Comparison of ENCODE assay signal across 8 cellular contexts in the genomic region with DNA sequence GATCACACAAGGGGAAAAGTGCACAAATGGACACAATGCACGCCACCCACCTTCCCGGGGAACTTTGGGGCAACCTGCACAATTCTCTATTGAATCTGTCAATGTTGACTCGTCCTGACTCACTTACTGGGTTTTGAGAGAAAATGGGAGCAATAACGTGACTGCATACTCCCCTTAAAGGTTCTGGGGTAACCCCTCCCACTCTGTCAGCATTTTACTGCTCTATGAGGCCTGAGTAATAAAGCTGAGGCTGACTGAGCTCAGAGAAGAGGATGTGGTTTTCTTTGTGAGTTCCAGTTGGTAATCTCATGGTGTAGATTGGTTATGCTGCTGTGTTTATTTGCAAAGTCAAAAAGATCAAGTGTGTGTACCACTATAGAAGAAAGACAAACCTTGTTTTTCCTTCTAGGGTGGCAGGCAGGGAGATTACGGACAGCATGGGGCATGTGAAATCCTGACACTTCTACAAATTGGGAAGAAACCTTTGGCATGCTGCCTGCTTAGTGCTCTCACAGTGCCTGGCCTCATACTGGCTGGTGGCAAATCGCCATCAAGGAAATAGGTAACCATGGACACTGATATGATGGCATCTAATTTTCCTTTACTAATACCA. TPM values are rescaled to one million over a fixed set of nuclear protein-coding genes. Genes with fewer than 3 reads are reported as not detected.
DNase-seq lines count a peak whose midpoint lies in the region; FAIRE-seq and TF ChIP-seq lines count a peak whose summit lies in the region.

No MANE protein-coding gene starts in this region.

- H3K27me3 ChIP-seq in Loucy (ENCODE audit: insufficient read depth, low read length, poor library complexity, severe bottlenecking): no peaks in the 10 kb centered on the region
- no peaks in the 10 kb centered on the region for H3K27me3 ChIP-seq in ascending aorta

- H3K36me3 ChIP-seq in Loucy (ENCODE audit: insufficient read depth, low read length) (peaks cover 17% of the 10 kb centered on the region; the same call in 1 of the 2 replicates), ascending aorta (peaks cover 13 to 30% of the 10 kb centered on the region in 2 donors)

- peak; percentile 95 for FAIRE-seq in GM12892 (lab: Jason Lieb, UNC)
- peak; percentile 93 for FAIRE-seq in H54 (lab: Jason Lieb, UNC)

- H3K9me3 ChIP-seq in Loucy (ENCODE audit: insufficient read depth, low read depth, low read length): no peaks in the 10 kb centered on the region
- no peaks in the 10 kb centered on the region for H3K9me3 ChIP-seq in ascending aorta

- no peaks in the 10 kb centered on the region for H3K9me2 ChIP-seq in Loucy (replicated peaks; ENCODE audit: low read depth, low read length)

- H3K27ac ChIP-seq in epithelial cell of prostate: peak overlapping the region; percentile 93
- no peak overlapping the region for H3K27ac ChIP-seq in ascending aorta

- peak; percentile 58; the same call in 1 of the 2 replicates for TF ChIP-seq POLR2A in GM12892 (IDR thresholded peaks at IDR 0.05; ENCODE audit: low read depth, low read length)
- no peak for TF ChIP-seq POLR2A in H54 (IDR thresholded peaks at IDR 0.05; ENCODE audit: low read depth, low read length)

- intact Hi-C loops in ascending aorta (cut with DNase I): no loop called here

- peaks cover 77% of the 10 kb centered on the region for H3K4me1 ChIP-seq in Loucy (ENCODE audit: insufficient read depth, low read length, poor library complexity, severe bottlenecking)
- peaks cover 2 to 8% of the 10 kb centered on the region in 2 donors for H3K4me1 ChIP-seq in ascending aorta

- no peak for TF ChIP-seq CTCF in Loucy (conservative IDR thresholded peaks at IDR 0.05; ENCODE audit: low read length)
- no peak for TF ChIP-seq CTCF in ascending aorta (IDR thresholded peaks at IDR 0.05)

- peaks cover 24% of the 10 kb centered on the region for H3F3A ChIP-seq in Loucy (ENCODE audit: low read depth)

- DNase-seq in GM12892 (ENCODE audit: insufficient read length) (peak; percentile 58), H54 (ENCODE audit: insufficient read length, low spot score) (peak; percentile 66), epithelial cell of prostate (ENCODE audit: low read depth, low spot score) (peak; percentile 88), NCI-H345 (lab: John Stamatoyannopoulos, UW) (no peak), ascending aorta (ENCODE audit: low spot score in 2 of 2) (no peak)
- peak; percentile 59 to 63 for DNase-seq in activated CD4-positive, alpha-beta T cell treated with anti-CD3 and anti-CD28 coated beads for 4 hours
- peak; percentile 38 to 63 for DNase-seq in stimulated activated CD4-positive, alpha-beta T cell treated with anti-CD3 and anti-CD28 coated beads, Interleukin-2, amount 100 ng/mL, for 24 hours

- no peaks in the 10 kb centered on the region for H4K20me1 ChIP-seq in Loucy (ENCODE audit: insufficient read depth, low read length, poor library complexity, severe bottlenecking)

- H3K9ac ChIP-seq in Loucy (ENCODE audit: low read depth, low read length, poor library complexity, severe bottlenecking): peak overlapping the region; percentile 85

- peak overlapping the region; percentile 60 for H3K4me3 ChIP-seq in Loucy (ENCODE audit: low read length, poor library complexity, severe bottlenecking)
- no peak overlapping the region for H3K4me3 ChIP-seq in ascending aorta

- no peak overlapping the region; the same call in 1 of the 2 replicates for H2AFZ ChIP-seq in Loucy (ENCODE audit: low read length)

- peak overlapping the region; percentile 93 for H3K4me2 ChIP-seq in Loucy (ENCODE audit: low read depth, low read length, poor library complexity, severe bottlenecking)

- no peaks in the 10 kb centered on the region for H3K79me2 ChIP-seq in Loucy (ENCODE audit: insufficient read depth, low read length)

RNA-seq across cellular contexts. Expression of a gene that starts 16.1 kb away (rescaled TPM):
- not detected for polyA plus RNA-seq in GM12892 (2012; ENCODE audit: missing spikeins)
- total RNA-seq in ascending aorta: 80.3 TPM

RNA-seq across cellular contexts. Expression of a gene that starts 23.9 kb away (rescaled TPM):
- not detected for polyA plus RNA-seq in GM12892 (2012; ENCODE audit: missing spikeins)
- 83.1 TPM for total RNA-seq in ascending aorta

RNA-seq across cellular contexts. Expression of a gene that starts 30.5 kb away (rescaled TPM):
- polyA plus RNA-seq in GM12892 (2012; ENCODE audit: missing spikeins): not detected
- 14.3 TPM for total RNA-seq in ascending aorta

Comparison
In these comparisons a context has a peak if more than half of its experiments do, and no peak if none do; other contexts are left out.
1. DNase-seq: peak in GM12892 (single experiment), H54 (single experiment), activated CD4-positive, alpha-beta T cell treated with anti-CD3 and anti-CD28 coated beads for 4 hours (2 of 2), epithelial cell of prostate (single experiment) and stimulated activated CD4-positive, alpha-beta T cell treated with anti-CD3 and anti-CD28 coated beads, Interleukin-2, amount 100 ng/mL, for 24 hours (2 of 2); none in NCI-H345 (single experiment) and ascending aorta (0 of 2).